In the genomic region with DNA sequence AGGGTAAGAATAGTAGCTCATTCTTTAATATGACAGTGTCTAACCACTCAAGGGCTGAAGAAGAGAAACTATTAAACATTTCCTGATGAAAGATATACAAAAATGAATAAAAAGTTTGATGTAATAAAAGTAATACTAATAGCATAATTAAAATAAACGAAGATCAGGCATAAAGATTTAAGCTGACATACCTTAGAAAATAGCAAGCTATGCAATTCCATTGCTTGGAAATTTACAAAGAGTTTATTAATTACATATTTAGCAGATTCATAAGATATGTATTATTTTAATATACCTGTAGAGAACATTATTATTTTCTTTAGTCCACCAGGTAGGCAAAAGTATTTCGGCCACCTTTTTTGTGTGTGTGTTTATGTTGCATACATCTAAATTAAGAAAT, we compare ENCODE assay signal across 8 cellular contexts.
"Had no signal": no experiment of that assay in that cellular context is flagged by ENCODE, and none has a peak within 500 bp of the region (broad histone marks: within the 10 kb centered on the region; RNA-seq: fewer than 3 reads in every experiment).

No MANE protein-coding gene starts in this region.

- FAIRE-seq: G401.6, GM12878, GM12891, GM12892, GM18507, GM19239 had no signal

- DNase-seq: GDM1, GF-D8 had no signal

- H3K4me3 ChIP-seq: GM12878 had no signal

- ATAC-seq: GM12878 had no signal
